ENCODE assay signal across 10 cellular contexts in genomic region chr11:71432761-71433647, GRCh38. TPM values are rescaled to one million over a fixed set of nuclear protein-coding genes. Genes with fewer than 3 reads are reported as not detected.
DNase-seq lines count a peak whose midpoint lies in the region; ATAC-seq and TF ChIP-seq lines count a peak whose summit lies in the region.
"Had no signal": no experiment of that assay in that cellular context is flagged by ENCODE, and none has a peak within 500 bp of the region (broad histone marks: within the 10 kb centered on the region; RNA-seq: fewer than 3 reads in every experiment).

No MANE protein-coding gene starts in this region.

- no peak for DNase-seq in activated naive CD4-positive, alpha-beta T cell treated with anti-CD3 and anti-CD28 coated beads, Interleukin-2, amount 10 ng/mL, durations not matched to agents 7 days and 5 days
- DNase-seq in activated naive CD4-positive, alpha-beta T cell treated with Interleukin-2 at 50 U/mL for 16 hours: no peak
- DNase-seq in transverse colon: no peak
- DNase-seq in NCI-H1436 treated with DMSO at 0.1 percent for 48 hours (lab: John Stamatoyannopoulos, UW): no peak
- no peak for DNase-seq in mesendoderm
- DNase-seq in NAMALWA (ENCODE audit: low spot score): no peak
- DNase-seq: NCI-H2171 treated with DMSO at 0.1 percent for 48 hours; stimulated activated CD4-positive, alpha-beta T cell treated with anti-CD3 and anti-CD28 coated beads, Interleukin-4, amount 100 ng/mL, for 1 hour had no signal

- H2BK120ac ChIP-seq in mesendoderm (ENCODE audit: low read depth, low read length): no peak overlapping the region

- H3K27ac ChIP-seq in gastroesophageal sphincter (peak overlapping the region in 3 of 4 donors; percentile 19 to 54 (median 42)), mucosa of rectum (ENCODE audit: low read depth in 2 of 2, low read length in 2 of 2) (peak overlapping the region; percentile 67 to 70), transverse colon (peak overlapping the region; percentile 29 to 79 (median 73)), mesendoderm (ENCODE audit: low read depth, low read length) (no peak overlapping the region)

- ATAC-seq in gastroesophageal sphincter: peak; percentile 3

- TF ChIP-seq POLR2A in gastroesophageal sphincter (IDR thresholded peaks at IDR 0.05): no peak
- TF ChIP-seq POLR2A in transverse colon (IDR thresholded peaks at IDR 0.05): no peak

- H2AK5ac ChIP-seq in mesendoderm (ENCODE audit: low read length): no peak overlapping the region

- H3K27me3 Mint-ChIP-seq in activated naive CD4-positive, alpha-beta T cell treated with anti-CD3 and anti-CD28 coated beads, Interleukin-2, amount 10 ng/mL, durations not matched to agents 7 days and 5 days: peaks cover 7% of the 10 kb centered on the region

- TF ChIP-seq EP300 in gastroesophageal sphincter (IDR thresholded peaks at IDR 0.05) (no peak), transverse colon (IDR thresholded peaks at IDR 0.05; ENCODE audit: low read depth) (no peak)

- H2BK15ac ChIP-seq in mesendoderm (replicated peaks; ENCODE audit: low read depth): no peak overlapping the region

- H3K79me2 ChIP-seq in mesendoderm (ENCODE audit: control insufficient read depth, insufficient read depth, low read length): no peaks in the 10 kb centered on the region

- H3K36me3 ChIP-seq in gastroesophageal sphincter (peaks cover 0 to 35% of the 10 kb centered on the region in 2 donors), mucosa of rectum (ENCODE audit: control insufficient read depth in 2 of 2, insufficient read depth in 2 of 2, low read length in 2 of 2) (peaks cover 3 to 7% of the 10 kb centered on the region in 2 donors), transverse colon (no peaks in the 10 kb centered on the region), mesendoderm (ENCODE audit: control insufficient read depth, insufficient read depth, low read length) (peaks cover 4% of the 10 kb centered on the region)

- no peak overlapping the region for H3K4ac ChIP-seq in mesendoderm (ENCODE audit: low read depth, low read length)

- no peak overlapping the region for H4K5ac ChIP-seq in mesendoderm (ENCODE audit: low read length)

- TF ChIP-seq CTCF in gastroesophageal sphincter (IDR thresholded peaks at IDR 0.05): no peak
- TF ChIP-seq CTCF in transverse colon (IDR thresholded peaks at IDR 0.05): no peak

- H3K9me3 Mint-ChIP-seq in activated naive CD4-positive, alpha-beta T cell treated with anti-CD3 and anti-CD28 coated beads, Interleukin-2, amount 10 ng/mL, durations not matched to agents 7 days and 5 days: no peaks in the 10 kb centered on the region

- no peak overlapping the region for H3K4me2 ChIP-seq in mesendoderm (ENCODE audit: low read length)

- H3K27me3 ChIP-seq in gastroesophageal sphincter (no peaks in the 10 kb centered on the region), mucosa of rectum (ENCODE audit: control insufficient read depth in 2 of 2, insufficient read depth in 2 of 2, low read length in 2 of 2) (no peaks in the 10 kb centered on the region), transverse colon (no peaks in the 10 kb centered on the region), mesendoderm (ENCODE audit: insufficient read depth, low read length, poor library complexity) (no peaks in the 10 kb centered on the region)

- in situ Hi-C loops in transverse colon (cut with MboI; ENCODE audit: low pct_ligation_motif_present in 1 of 4, low pct_unique_long_range_greater_than_20kb in 1 of 4, low sequenced_read_pairs in 3 of 4): no loop called here

- H3K36me3 Mint-ChIP-seq in activated naive CD4-positive, alpha-beta T cell treated with anti-CD3 and anti-CD28 coated beads, Interleukin-2, amount 10 ng/mL, durations not matched to agents 7 days and 5 days: peaks cover 10% of the 10 kb centered on the region

- no peak overlapping the region for H3K23ac ChIP-seq in mesendoderm (ENCODE audit: low read length)

- H3K4me1 Mint-ChIP-seq in activated naive CD4-positive, alpha-beta T cell treated with anti-CD3 and anti-CD28 coated beads, Interleukin-2, amount 10 ng/mL, durations not matched to agents 7 days and 5 days: peaks cover 2% of the 10 kb centered on the region

- no peak overlapping the region for H3K18ac ChIP-seq in mesendoderm (ENCODE audit: low read length)

- H3K56ac ChIP-seq in mesendoderm (ENCODE audit: low read length): no peak overlapping the region

- H3K4me1 ChIP-seq in gastroesophageal sphincter: peaks cover 0 to 5% (median 0%) of the 10 kb centered on the region in 3 donors
- peaks cover 15 to 21% of the 10 kb centered on the region in 2 donors for H3K4me1 ChIP-seq in mucosa of rectum (ENCODE audit: control insufficient read depth in 2 of 2, insufficient read depth in 2 of 2, low read length in 2 of 2)
- peaks cover 0 to 17% (median 12%) of the 10 kb centered on the region in 4 donors for H3K4me1 ChIP-seq in transverse colon
- no peaks in the 10 kb centered on the region for H3K4me1 ChIP-seq in mesendoderm (ENCODE audit: control insufficient read depth, low read depth, low read length)

- 80 to 100% methylated on average over 2 to 3 of the region's 7 CpGs for WGBS in gastroesophageal sphincter (ENCODE audit: low coverage in 1 of 2), 2 donors
- 68 to 100% methylated on average over 1 to 7 of the region's 7 CpGs for WGBS in transverse colon (ENCODE audit: low coverage in 1 of 2), 2 donors
- WGBS in mesendoderm (ENCODE audit: extremely low coverage, insufficient coverage, low lambda C conversion rate): no CpG with 5 or more reads among the region's 7 CpGs

- no peak overlapping the region for H3K4me3 ChIP-seq in gastroesophageal sphincter
- H3K4me3 ChIP-seq in mucosa of rectum (ENCODE audit: low read length in 2 of 2): no peak overlapping the region
- H3K4me3 ChIP-seq in transverse colon: no peak overlapping the region
- H3K4me3 ChIP-seq in mesendoderm (ENCODE audit: low read length): no peak overlapping the region

- peak overlapping the region; percentile 32 to 65 for H3K9ac ChIP-seq in mucosa of rectum (ENCODE audit: low read depth in 1 of 2, low read length in 2 of 2)
- no peak overlapping the region for H3K9ac ChIP-seq in mesendoderm (ENCODE audit: low read length)

- H4K8ac ChIP-seq in mesendoderm (ENCODE audit: low read depth, low read length): no peak overlapping the region

- intact Hi-C loops in transverse colon (cut with DNase I; ENCODE audit: low total_unique reads): no loop called here

- CTCF ChIA-PET in activated naive CD4-positive, alpha-beta T cell treated with anti-CD3 and anti-CD28 coated beads, Interleukin-2, amount 10 ng/mL, durations not matched to agents 7 days and 5 days (lab: Charles Lee): no interaction called here

- no peak overlapping the region for H3K4me3 Mint-ChIP-seq in activated naive CD4-positive, alpha-beta T cell treated with anti-CD3 and anti-CD28 coated beads, Interleukin-2, amount 10 ng/mL, durations not matched to agents 7 days and 5 days

- H2BK5ac ChIP-seq in mesendoderm (ENCODE audit: low read length): no peak overlapping the region

- H3K9me3 ChIP-seq in gastroesophageal sphincter (peaks cover 0 to 6% (median 0%) of the 10 kb centered on the region in 3 donors), mucosa of rectum (ENCODE audit: control insufficient read depth in 2 of 2, low read length in 2 of 2) (no peaks in the 10 kb centered on the region), transverse colon (no peaks in the 10 kb centered on the region)

- peak overlapping the region; percentile 62 for H3K27ac Mint-ChIP-seq in activated naive CD4-positive, alpha-beta T cell treated with anti-CD3 and anti-CD28 coated beads, Interleukin-2, amount 10 ng/mL, durations not matched to agents 7 days and 5 days

- no peaks in the 10 kb centered on the region for H3K79me1 ChIP-seq in mesendoderm (ENCODE audit: low read length)

RNA-seq across cellular contexts. Expression of gene DHCR7, which starts 15.2 kb away (rescaled TPM):
- 10 to 100 TPM in 1 of 4 donors, 1 to 10 TPM in 3; 5.0 to 10.3 (median 8.0) TPM for total RNA-seq in gastroesophageal sphincter
- 10 to 100 TPM in 3 of 4 donors, 1 to 10 TPM in 1; 5.6 to 76.7 (median 31.5) TPM for total RNA-seq in transverse colon
- 207 TPM for polyA plus RNA-seq in mesendoderm (2013, experiment 1 of 2)
- polyA plus RNA-seq in mesendoderm (2013, experiment 2 of 2): 217 TPM

RNA-seq across cellular contexts. Expression of gene NADSYN1, which starts 20.0 kb away (rescaled TPM):
- total RNA-seq in gastroesophageal sphincter (10 to 100 TPM; 21.6 to 62.0 (median 41.8) TPM), transverse colon (100 to 1,000 TPM; 144 to 271 (median 195) TPM)
- polyA plus RNA-seq in mesendoderm (2013, experiment 1 of 2): 20.2 TPM
- polyA plus RNA-seq in mesendoderm (2013, experiment 2 of 2): 21.5 TPM
